25 cellular contexts compared by ENCODE assay signal in genomic region chr6:150251566-150252186, GRCh38.
DNase-seq lines count a peak whose midpoint lies in the region; ATAC-seq and TF ChIP-seq lines count a peak whose summit lies in the region.
"Had no signal": no experiment of that assay in that cellular context is flagged by ENCODE, and none has a peak within 500 bp of the region (broad histone marks: within the 10 kb centered on the region; RNA-seq: fewer than 3 reads in every experiment).

No MANE protein-coding gene starts in this region.

- H3K36me3 ChIP-seq in RWPE2 (ENCODE audit: low read depth) (peaks cover 13% of the 10 kb centered on the region), lower lobe of right lung (no peaks in the 10 kb centered on the region)
- H3K36me3 ChIP-seq: adrenal gland, Peyer's patch, spleen, thoracic aorta had no signal

- peak; percentile 5 for DNase-seq in NCI-H2029 (lab: John Stamatoyannopoulos, UW)
- DNase-seq in NCI-H2029 treated with DMSO at 0.1 percent for 48 hours (lab: John Stamatoyannopoulos, UW), result no peak
- no peak for DNase-seq in RWPE2 (ENCODE audit: low spot score)
- DNase-seq in lower lobe of right lung, result no peak
- no peak for DNase-seq in Calu3
- no peak for DNase-seq in GDM1 (lab: John Stamatoyannopoulos, UW)
- DNase-seq in LoVo (ENCODE audit: low spot score), result no peak
- DNase-seq: 8988T; activated CD4-positive, alpha-beta T cell treated with anti-CD3 and anti-CD28 coated beads for 1 hour; activated T-cell treated with anti-CD3 and anti-CD28 coated beads, Interleukin-2, amount 50 U/mL, for 1 hour; adrenal gland; CD4-positive, alpha-beta memory T cell; DMS153; effector CD4-positive, alpha-beta T cell; Karpas-422; left colon; naive thymus-derived CD4-positive, alpha-beta T cell; occipital lobe; Peyer's patch; spleen; stimulated activated CD4-positive, alpha-beta T cell treated with anti-CD3 and anti-CD28 coated beads, Interleukin-4, amount 100 ng/mL, for 1 hour had no signal

- H3K27ac ChIP-seq in RWPE2 (ENCODE audit: poor library complexity, severe bottlenecking) (peak overlapping the region; percentile 96), lower lobe of right lung (no peak overlapping the region)
- H3K27ac ChIP-seq: adrenal gland, Peyer's patch, spleen, thoracic aorta had no signal

- H3K4me3 ChIP-seq in RWPE2 (ENCODE audit: severe bottlenecking) (no peak overlapping the region), lower lobe of right lung (no peak overlapping the region)
- H3K4me3 ChIP-seq: adrenal gland, Peyer's patch, spleen, thoracic aorta had no signal

- H3K4me1 ChIP-seq in RWPE2 (ENCODE audit: insufficient read depth, poor library complexity, severe bottlenecking) (peaks cover 65% of the 10 kb centered on the region), lower lobe of right lung (no peaks in the 10 kb centered on the region)
- H3K4me1 ChIP-seq: adrenal gland, Peyer's patch, spleen had no signal

- ATAC-seq in RWPE2 (ENCODE audit: low read depth) (no peak), lower lobe of right lung (peak; percentile 35 to 56), GM21576 (IDR thresholded peaks at IDR 0.05; ENCODE audit: unreplicated experiment) (no peak)
- ATAC-seq: left colon; naive thymus-derived CD4-positive, alpha-beta T cell; stimulated activated memory B cell treated with anti-CD40 and anti-IgM and Interleukin-4, amounts not matched to agents 10 μg/mL and 1 μg/mL and 100 μg/mL, for 72 hours had no signal

- peaks cover 11% of the 10 kb centered on the region for H3K4me1 Mint-ChIP-seq in Calu3 (ENCODE audit: low read depth, unreplicated experiment)
- H3K4me1 Mint-ChIP-seq: CD4-positive, alpha-beta memory T cell had no signal

- no TSS peak for BruUV-seq in Calu3 (replicated peaks; lab: Mats Ljungman, UMichigan)

- no peaks in the 10 kb centered on the region for H3K36me3 Mint-ChIP-seq in Calu3 (ENCODE audit: insufficient read depth, unreplicated experiment)

- TF ChIP-seq CTCF in RWPE2 (IDR thresholded peaks at IDR 0.05; ENCODE audit: poor library complexity, severe bottlenecking) (no peak), lower lobe of right lung (IDR thresholded peaks at IDR 0.05) (no peak), Calu3 (IDR thresholded peaks at IDR 0.05; ENCODE audit: unreplicated experiment) (no peak)

- peaks cover under 1% of the 10 kb centered on the region for H3K9me3 ChIP-seq in RWPE2 (ENCODE audit: severe bottlenecking)
- H3K9me3 ChIP-seq in lower lobe of right lung, result peaks cover 5% of the 10 kb centered on the region
- H3K9me3 ChIP-seq: adrenal gland, Peyer's patch, thoracic aorta had no signal

- H3K27ac Mint-ChIP-seq in Calu3 (ENCODE audit: unreplicated experiment), result no peak overlapping the region
- H3K27ac Mint-ChIP-seq: naive thymus-derived CD4-positive, alpha-beta T cell; stimulated activated memory B cell treated with anti-CD40 and anti-IgM and Interleukin-4, amounts not matched to agents 10 μg/mL and 1 μg/mL and 100 μg/mL, for 72 hours; T-helper 1 cell treated with Interleukin-12 subunit alpha and Interleukin-12 subunit beta and Interleukin-4 antibody, amounts not matched to agents 30 μg/mL and 1 μg/mL, for 36 hours had no signal

- intact Hi-C loops in lower lobe of right lung (cut with DNase I) (no loop called here), Calu3 (cut with micrococcal nuclease; ENCODE audit: unreplicated experiment) (no loop called here)

- no peak overlapping the region for H3K4me3 Mint-ChIP-seq in Calu3 (ENCODE audit: low read depth, unreplicated experiment)
- H3K4me3 Mint-ChIP-seq: CD4-positive, alpha-beta memory T cell; naive thymus-derived CD4-positive, alpha-beta T cell; stimulated activated memory B cell treated with anti-CD40 and anti-IgM and Interleukin-4, amounts not matched to agents 10 μg/mL and 1 μg/mL and 100 μg/mL, for 72 hours; T-helper 1 cell treated with Interleukin-12 subunit alpha and Interleukin-12 subunit beta and Interleukin-4 antibody, amounts not matched to agents 30 μg/mL and 1 μg/mL, for 36 hours had no signal

- H3K27me3 Mint-ChIP-seq in Calu3 (ENCODE audit: unreplicated experiment), result no peaks in the 10 kb centered on the region

- H3K9me3 Mint-ChIP-seq in Calu3 (ENCODE audit: low read depth, unreplicated experiment), result no peaks in the 10 kb centered on the region

- CTCF ChIA-PET in Calu3 (lab: Charles Lee), result no interaction called here

- H3K27me3 ChIP-seq in RWPE2 (ENCODE audit: insufficient read depth, poor library complexity, severe bottlenecking), result no peaks in the 10 kb centered on the region
- H3K27me3 ChIP-seq in lower lobe of right lung (ENCODE audit: low read depth), result no peaks in the 10 kb centered on the region
- H3K27me3 ChIP-seq: adrenal gland, Peyer's patch had no signal

Comparison
In these comparisons a context has a peak if more than half of its experiments do, and no peak if none do; other contexts are left out.
1. ATAC-seq: peak in lower lobe of right lung (2 of 2); none in RWPE2 (single experiment) and GM21576 (single experiment).